8 cellular contexts compared by ENCODE assay signal in genomic region chr1:241551759-241552638, GRCh38. TPM values are rescaled to one million over a fixed set of nuclear protein-coding genes. Genes with fewer than 3 reads are reported as not detected.
DNase-seq lines count a peak whose midpoint lies in the region; ATAC-seq, FAIRE-seq and TF ChIP-seq lines count a peak whose summit lies in the region.

No MANE protein-coding gene starts in this region.

- TF ChIP-seq CTCF in SU-DHL-6 (IDR thresholded peaks at IDR 0.05; ENCODE audit: insufficient read depth, low read length, poor library complexity, severe bottlenecking) (no peak), coronary artery (IDR thresholded peaks at IDR 0.05) (no peak), chondrocyte (IDR thresholded peaks at IDR 0.05) (no peak), thyroid gland (IDR thresholded peaks at IDR 0.05) (no peak)

- no peaks in the 10 kb centered on the region for H3K79me2 ChIP-seq in SU-DHL-6 (ENCODE audit: insufficient read depth, low read length)

- H3K27me3 Mint-ChIP-seq in chondrocyte (ENCODE audit: low read depth): peaks cover 14% of the 10 kb centered on the region

- H3K36me3 ChIP-seq in SU-DHL-6 (ENCODE audit: low read length) (peaks cover 6% of the 10 kb centered on the region; the same call in 1 of the 2 replicates), thyroid gland (no peaks in the 10 kb centered on the region)

- 87% methylated on average over 22 of the region's 22 CpGs for WGBS in thyroid gland, 2 donors

- DNase-seq in coronary artery (ENCODE audit: low spot score) (no peak), frontal cortex (ENCODE audit: low spot score in 2 of 2) (no peak), chondrocyte (ENCODE audit: low spot score) (no peak), thyroid gland (no peak)
- peak; percentile 47 to 59 for DNase-seq in stimulated activated CD4-positive, alpha-beta T cell treated with anti-CD3 and anti-CD28 coated beads, Interleukin-4, amount 100 ng/mL, for 4 hours

- intact Hi-C loops in thyroid gland (cut with DNase I): no loop called here

- H3K4me3 Mint-ChIP-seq in chondrocyte (ENCODE audit: unreplicated experiment): no peak overlapping the region

- no peaks in the 10 kb centered on the region for H3K4me1 Mint-ChIP-seq in chondrocyte (ENCODE audit: low read depth)

- peak overlapping the region; percentile 59 for H3K4me2 ChIP-seq in SU-DHL-6 (ENCODE audit: low read depth, low read length, poor library complexity, severe bottlenecking)

- H3K9me3 Mint-ChIP-seq in chondrocyte (ENCODE audit: low read depth): peaks cover 7% of the 10 kb centered on the region

- no peaks in the 10 kb centered on the region for H3K9me2 ChIP-seq in SU-DHL-6 (replicated peaks; ENCODE audit: insufficient read depth, low read length)

- no peak for FAIRE-seq in frontal cortex (lab: Jason Lieb, UNC)

- H3K27me3 ChIP-seq in SU-DHL-6 (ENCODE audit: low read length): no peaks in the 10 kb centered on the region
- H3K27me3 ChIP-seq in thyroid gland: no peaks in the 10 kb centered on the region

- peak overlapping the region; percentile 19 for H3K4me3 ChIP-seq in SU-DHL-6 (ENCODE audit: insufficient read depth, low read length, poor library complexity, severe bottlenecking)
- H3K4me3 ChIP-seq in coronary artery: peak overlapping the region; percentile 48
- H3K4me3 ChIP-seq in thyroid gland (replicated peaks in 1 of 3): no peak overlapping the region

- no peak overlapping the region for H3K27ac Mint-ChIP-seq in chondrocyte (ENCODE audit: unreplicated experiment)

- H3K36me3 Mint-ChIP-seq in chondrocyte (ENCODE audit: low read depth): peaks cover 2% of the 10 kb centered on the region

- no peaks in the 10 kb centered on the region for H4K20me1 ChIP-seq in SU-DHL-6 (ENCODE audit: low read depth, low read length)

- no peaks in the 10 kb centered on the region for H3K9me3 ChIP-seq in SU-DHL-6 (ENCODE audit: insufficient read depth, low read length)
- no peaks in the 10 kb centered on the region for H3K9me3 ChIP-seq in thyroid gland

- peak overlapping the region; percentile 68 for H3K27ac ChIP-seq in SU-DHL-6 (ENCODE audit: low read depth, low read length)
- peak overlapping the region in 1 of 2 donors; percentile 56 for H3K27ac ChIP-seq in coronary artery
- H3K27ac ChIP-seq in thyroid gland: no peak overlapping the region

- peak overlapping the region; percentile 38 for H3K9ac ChIP-seq in SU-DHL-6 (ENCODE audit: low read length)

- peak overlapping the region; percentile 95 for H2AFZ ChIP-seq in SU-DHL-6 (ENCODE audit: low read depth, low read length, severe bottlenecking)

- no peaks in the 10 kb centered on the region for H3K4me1 ChIP-seq in thyroid gland

- peaks cover 8% of the 10 kb centered on the region for H3F3A ChIP-seq in SU-DHL-6 (ENCODE audit: insufficient read depth)

- TF ChIP-seq POLR2A in thyroid gland (IDR thresholded peaks at IDR 0.05): no peak

- peak; percentile 86 for ATAC-seq in GM18511 (IDR thresholded peaks at IDR 0.05; ENCODE audit: unreplicated experiment)
- ATAC-seq in HG02938 (IDR thresholded peaks at IDR 0.05; ENCODE audit: unreplicated experiment): peak; percentile 87

RNA-seq across cellular contexts. Expression of gene KMO, which starts 19.8 kb away (rescaled TPM):
- total RNA-seq in frontal cortex: 0.82 TPM
- not detected in 3 replicates for total RNA-seq in chondrocyte
- total RNA-seq in thyroid gland: 1 to 10 TPM in 1 of 4 donors, under 1 TPM in 2, not detected in 1; 0.27 to 2.3 (median 0.39) TPM

RNA-seq across cellular contexts. Expression of gene FH, which starts 32.4 kb away (rescaled TPM):
- 53.0 TPM for total RNA-seq in frontal cortex
- 57.9 to 65.6 TPM (median 59.7 TPM) in 3 replicates for total RNA-seq in chondrocyte
- 10 to 100 TPM; 52.7 to 84.3 (median 64.6) TPM for total RNA-seq in thyroid gland

Comparison
In these comparisons a context has a peak if more than half of its experiments do, and no peak if none do; other contexts are left out.
1. H3K4me3 ChIP-seq: peak in SU-DHL-6 (single experiment) and coronary artery (single experiment); none in thyroid gland (0 of 3).
2. DNase-seq: peak in stimulated activated CD4-positive, alpha-beta T cell treated with anti-CD3 and anti-CD28 coated beads, Interleukin-4, amount 100 ng/mL, for 4 hours (2 of 2); none in coronary artery (single experiment), frontal cortex (0 of 2), chondrocyte (single experiment) and thyroid gland (0 of 2).